17 cellular contexts compared by ENCODE assay signal in the genomic region with DNA sequence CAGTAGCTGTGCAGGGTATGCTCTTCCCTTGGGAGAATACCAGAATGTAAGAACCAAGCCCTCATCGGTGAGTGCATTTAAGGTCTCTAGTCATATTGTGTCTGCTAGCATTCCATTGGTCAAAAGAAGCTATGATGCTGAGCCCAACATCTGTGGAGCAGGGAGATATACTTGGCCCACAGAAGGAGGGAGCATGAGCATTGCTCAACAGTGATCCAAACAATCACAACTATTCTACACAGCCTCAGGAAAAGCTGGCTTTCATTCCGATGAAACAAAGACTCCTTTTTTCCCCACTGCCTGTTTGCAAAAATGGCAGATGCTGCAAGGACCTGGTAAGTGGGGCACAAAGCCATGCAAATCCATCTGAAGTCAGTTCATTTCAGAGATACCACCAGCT.
DNase-seq lines count a peak whose midpoint lies in the region; ATAC-seq and TF ChIP-seq lines count a peak whose summit lies in the region.
"Had no signal": no experiment of that assay in that cellular context is flagged by ENCODE, and none has a peak within 500 bp of the region (broad histone marks: within the 10 kb centered on the region; RNA-seq: fewer than 3 reads in every experiment).

No MANE protein-coding gene starts in this region.

- no peak overlapping the region for H3K27ac Mint-ChIP-seq in glutamatergic neuron (ENCODE audit: unreplicated experiment)

- no peaks in the 10 kb centered on the region for H3K36me3 ChIP-seq in right atrium auricular region
- H3K36me3 ChIP-seq in tibial nerve = no peaks in the 10 kb centered on the region
- H3K36me3 ChIP-seq: brain microvascular endothelial cell, prostate gland had no signal

- H3K27ac ChIP-seq in right atrium auricular region (no peak overlapping the region), tibial nerve (peak overlapping the region; percentile 43 to 66 (median 64))
- H3K27ac ChIP-seq: A549, brain microvascular endothelial cell, prostate gland, testis had no signal

- DNase-seq in Right ventricle myocardium superior = no peak
- DNase-seq in right atrium auricular region (ENCODE audit: low spot score) = no peak
- DNase-seq in fibroblast of gingiva (ENCODE audit: low read depth) = peak; percentile 77
- peak in 35 of 51 donors; percentile 2 to 89 (median 45) for DNase-seq in hypothalamus (lab: John Stamatoyannopoulos, UW)
- peak in 1 of 2 donors; percentile 24 for DNase-seq in tibial nerve (ENCODE audit: low spot score in 2 of 2)
- no peak for DNase-seq in glutamatergic neuron
- no peak for DNase-seq in NAMALWA (ENCODE audit: low spot score)
- no peak for DNase-seq in activated CD4-positive, alpha-beta T cell treated with anti-CD3 and anti-CD28 coated beads, Interleukin-2, amount 50 U/mL, for 4 hours
- DNase-seq: activated naive CD4-positive, alpha-beta T cell; brain microvascular endothelial cell; Calu3; left colon; NCI-H2029 treated with DMSO at 0.1 percent for 48 hours; NCI-H748 treated with DMSO at 0.1 percent for 48 hours; testis had no signal

- no peaks in the 10 kb centered on the region for H3K4me1 ChIP-seq in right atrium auricular region
- H3K4me1 ChIP-seq in tibial nerve = peaks cover 0 to 63% (median 12%) of the 10 kb centered on the region in 4 donors
- H3K4me1 ChIP-seq: A549, prostate gland, testis had no signal

- ATAC-seq in Right ventricle myocardium superior (ENCODE audit: poor library complexity) = peak; percentile 93
- ATAC-seq: A549, left colon had no signal

- intact Hi-C loops in Right ventricle myocardium superior (cut with DNase I) = no loop called here

- H3K9me3 Mint-ChIP-seq in glutamatergic neuron (ENCODE audit: unreplicated experiment) = peaks cover 1% of the 10 kb centered on the region

- H3K4me3 Mint-ChIP-seq in glutamatergic neuron (ENCODE audit: unreplicated experiment) = no peak overlapping the region

- H3K4me3 ChIP-seq in right atrium auricular region = no peak overlapping the region
- no peak overlapping the region for H3K4me3 ChIP-seq in tibial nerve
- H3K4me3 ChIP-seq: A549, prostate gland, testis had no signal

- no peaks in the 10 kb centered on the region for H3K36me3 Mint-ChIP-seq in glutamatergic neuron (ENCODE audit: unreplicated experiment)

- H3K9me3 ChIP-seq in right atrium auricular region (no peaks in the 10 kb centered on the region), tibial nerve (no peaks in the 10 kb centered on the region)
- H3K9me3 ChIP-seq: A549, prostate gland, testis had no signal

- H3K27me3 ChIP-seq in right atrium auricular region (no peaks in the 10 kb centered on the region), tibial nerve (no peaks in the 10 kb centered on the region)
- H3K27me3 ChIP-seq: testis had no signal

- TF ChIP-seq EP300 in tibial nerve (IDR thresholded peaks at IDR 0.05) = peak in 1 of 2 donors; percentile 79

- peaks cover 2% of the 10 kb centered on the region for H3K4me1 Mint-ChIP-seq in glutamatergic neuron (ENCODE audit: low read depth, unreplicated experiment)

- 33 to 40% methylated on average over 2 of the region's 2 CpGs for WGBS in tibial nerve, 2 donors

- H3K27me3 Mint-ChIP-seq in glutamatergic neuron (ENCODE audit: unreplicated experiment) = peaks cover 2% of the 10 kb centered on the region

- TF ChIP-seq POLR2A in tibial nerve (IDR thresholded peaks at IDR 0.05) = no peak

- TF ChIP-seq CTCF in right atrium auricular region (IDR thresholded peaks at IDR 0.05) (no peak), tibial nerve (IDR thresholded peaks at IDR 0.05) (no peak), glutamatergic neuron (IDR thresholded peaks at IDR 0.05; ENCODE audit: partially characterized antibody, unreplicated experiment) (no peak)

Comparison
In these comparisons a context has a peak if more than half of its experiments do, and no peak if none do; other contexts are left out.
1. DNase-seq: peak in fibroblast of gingiva (single experiment) and hypothalamus (35 of 51); none in Right ventricle myocardium superior (single experiment), right atrium auricular region (single experiment), glutamatergic neuron (single experiment), NAMALWA (single experiment) and activated CD4-positive, alpha-beta T cell treated with anti-CD3 and anti-CD28 coated beads, Interleukin-2, amount 50 U/mL, for 4 hours (0 of 2).
2. H3K27ac ChIP-seq: peak in tibial nerve (4 of 4); none in right atrium auricular region (0 of 2).